Comparison of ENCODE assay signal across 18 cellular contexts in genomic region chr20:4484431-4485057, GRCh38.
"Had no signal": no experiment of that assay in that cellular context is flagged by ENCODE, and none has a peak within 500 bp of the region (broad histone marks: within the 10 kb centered on the region; RNA-seq: fewer than 3 reads in every experiment).

No MANE protein-coding gene starts in this region.

- H3K36me3 Mint-ChIP-seq: activated naive CD4-positive, alpha-beta T cell treated with anti-CD3 and anti-CD28 coated beads, Interleukin-2, amount 50 U/mL, for 24 hours; natural killer cell treated with Interleukin-12 subunit alpha and Interleukin-12 subunit beta and Interleukin-15 and Interleukin-18, amount 100 ng/mL, for 72 hours; stimulated activated memory B cell treated with anti-CD40 and anti-IgM and Interleukin-4, amounts not matched to agents 10 μg/mL and 1 μg/mL and 100 μg/mL, for 72 hours had no signal

- H3K4me1 Mint-ChIP-seq: activated B cell treated with CpG ODN at 0.5 μM for 24 hours; activated CD4-positive, alpha-beta T cell treated with anti-CD3 and anti-CD28 coated beads, Interleukin-2, amount 10 ng/mL, durations not matched to agents 7 days and 5 days; activated naive CD4-positive, alpha-beta T cell treated with anti-CD3 and anti-CD28 coated beads, Interleukin-2, amount 50 U/mL, for 24 hours; stimulated activated memory B cell treated with anti-CD40 and anti-IgM and Interleukin-4, amounts not matched to agents 10 μg/mL and 1 μg/mL and 100 μg/mL, for 72 hours had no signal

- H3K9me3 Mint-ChIP-seq: activated B cell treated with CpG ODN at 0.5 μM for 24 hours; activated CD4-positive, alpha-beta T cell treated with anti-CD3 and anti-CD28 coated beads, Interleukin-2, amount 10 ng/mL, durations not matched to agents 7 days and 5 days; activated naive CD4-positive, alpha-beta T cell treated with anti-CD3 and anti-CD28 coated beads, Interleukin-2, amount 50 U/mL, for 24 hours; natural killer cell treated with Interleukin-12 subunit alpha and Interleukin-12 subunit beta and Interleukin-15 and Interleukin-18, amount 100 ng/mL, for 72 hours; stimulated activated memory B cell treated with anti-CD40 and anti-IgM and Interleukin-4, amounts not matched to agents 10 μg/mL and 1 μg/mL and 100 μg/mL, for 72 hours had no signal

- H3K27ac Mint-ChIP-seq: activated B cell treated with CpG ODN at 0.5 μM for 24 hours; activated CD4-positive, alpha-beta T cell treated with anti-CD3 and anti-CD28 coated beads, Interleukin-2, amount 10 ng/mL, durations not matched to agents 7 days and 5 days; activated naive CD4-positive, alpha-beta T cell treated with anti-CD3 and anti-CD28 coated beads, Interleukin-2, amount 50 U/mL, for 24 hours; natural killer cell treated with Interleukin-12 subunit alpha and Interleukin-12 subunit beta and Interleukin-15 and Interleukin-18, amount 100 ng/mL, for 72 hours; stimulated activated memory B cell treated with anti-CD40 and anti-IgM and Interleukin-4, amounts not matched to agents 10 μg/mL and 1 μg/mL and 100 μg/mL, for 72 hours had no signal

- DNase-seq: activated B cell treated with CpG ODN at 0.5 μM for 24 hours; activated CD4-positive, alpha-beta T cell treated with anti-CD3 and anti-CD28 coated beads, Interleukin-2, amount 10 ng/mL, durations not matched to agents 7 days and 5 days; activated T-cell treated with anti-CD3 and anti-CD28 coated beads, Interleukin-2, amount 50 U/mL, for 1 hour; caudate nucleus; cortex of kidney; effector CD8-positive, alpha-beta T cell; foreskin melanocyte; head of caudate nucleus; mammary epithelial cell; mucosa of descending colon; occipital lobe; psoas muscle; right lobe of liver; stimulated activated CD4-positive, alpha-beta T cell treated with anti-CD3 and anti-CD28 coated beads, Interleukin-1b, Interleukin-23, amount 100 ng/mL, for 48 hours; transverse colon had no signal

- H3K4me3 ChIP-seq: mucosa of descending colon, psoas muscle, right lobe of liver, transverse colon had no signal

- H3K9me3 ChIP-seq: mucosa of descending colon, psoas muscle, right lobe of liver, transverse colon had no signal

- H3K4me3 Mint-ChIP-seq: activated B cell treated with CpG ODN at 0.5 μM for 24 hours; activated CD4-positive, alpha-beta T cell treated with anti-CD3 and anti-CD28 coated beads, Interleukin-2, amount 10 ng/mL, durations not matched to agents 7 days and 5 days; activated naive CD4-positive, alpha-beta T cell treated with anti-CD3 and anti-CD28 coated beads, Interleukin-2, amount 50 U/mL, for 24 hours; natural killer cell treated with Interleukin-12 subunit alpha and Interleukin-12 subunit beta and Interleukin-15 and Interleukin-18, amount 100 ng/mL, for 72 hours; stimulated activated memory B cell treated with anti-CD40 and anti-IgM and Interleukin-4, amounts not matched to agents 10 μg/mL and 1 μg/mL and 100 μg/mL, for 72 hours had no signal

- H3K4me1 ChIP-seq: psoas muscle, right lobe of liver, transverse colon had no signal

- ATAC-seq: mucosa of descending colon; natural killer cell treated with Interleukin-12 subunit alpha and Interleukin-12 subunit beta and Interleukin-15 and Interleukin-18, amount 100 ng/mL, for 72 hours; psoas muscle; right lobe of liver; stimulated activated memory B cell treated with anti-CD40 and anti-IgM and Interleukin-4, amounts not matched to agents 10 μg/mL and 1 μg/mL and 100 μg/mL, for 72 hours had no signal

- H3K27me3 ChIP-seq: right lobe of liver, transverse colon had no signal

- H3K27ac ChIP-seq: psoas muscle, right lobe of liver, transverse colon had no signal

- H3K36me3 ChIP-seq: right lobe of liver, transverse colon had no signal
